ENCODE assay signal across 21 cellular contexts in the genomic region with DNA sequence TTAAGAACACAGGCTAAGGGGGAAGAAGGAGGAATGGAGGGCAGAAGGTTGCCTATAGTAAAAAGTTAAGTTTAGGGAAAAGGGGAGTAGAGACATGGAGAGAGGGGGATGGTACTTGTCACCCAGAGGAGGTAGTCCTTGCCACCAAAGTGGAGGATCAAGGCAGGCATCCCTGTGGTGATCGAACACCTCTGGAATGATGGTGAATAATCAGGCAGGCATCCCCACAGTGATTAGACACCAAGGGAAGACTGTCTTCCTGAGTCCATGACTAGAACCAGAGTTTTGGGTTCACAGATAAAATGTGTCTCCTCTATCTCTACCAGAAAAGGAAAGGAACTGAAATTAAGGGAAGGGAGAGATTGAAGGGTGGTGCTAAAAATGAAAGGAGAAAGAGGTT. TPM values are rescaled to one million over a fixed set of nuclear protein-coding genes. Genes with fewer than 3 reads are reported as not detected.
DNase-seq lines count a peak whose midpoint lies in the region; ATAC-seq, FAIRE-seq and TF ChIP-seq lines count a peak whose summit lies in the region.
"Had no signal": no experiment of that assay in that cellular context is flagged by ENCODE, and none has a peak within 500 bp of the region (broad histone marks: within the 10 kb centered on the region; RNA-seq: fewer than 3 reads in every experiment).

No MANE protein-coding gene starts in this region.

- peak; percentile 33 for DNase-seq in ELR (ENCODE audit: low read depth)
- peak; percentile 9 for DNase-seq in NCI-H226
- DNase-seq in epithelial cell of esophagus (ENCODE audit: low read depth), result peak; percentile 34
- peak; percentile 32 for DNase-seq in urothelium cell line (ENCODE audit: low spot score)
- DNase-seq in nephron progenitor cell, result no peak
- no peak for DNase-seq in NCI-H82 (lab: John Stamatoyannopoulos, UW)
- DNase-seq in stimulated activated CD4-positive, alpha-beta T cell treated with anti-CD3 and anti-CD28 coated beads, Interleukin-2, amount 100 ng/mL, for 24 hours, result no peak
- DNase-seq: GOT3, Karpas-422, NCI-H1417, NCI-H1694 treated with DMSO at 0.1 percent for 48 hours, NCI-H2081 treated with DMSO at 0.1 percent for 48 hours, NCI-H2171 treated with DMSO at 0.1 percent for 48 hours, NCI-H446, NCI-H526 treated with DMSO at 0.1 percent for 48 hours, SJCRH30, T-cell had no signal

- FAIRE-seq in urothelium cell line (lab: Jason Lieb, UNC), result no peak
- FAIRE-seq: D721Med, GM12892 had no signal

- no peaks in the 10 kb centered on the region for H3K36me3 Mint-ChIP-seq in nephron progenitor cell (ENCODE audit: low read depth)

- ATAC-seq in esophagus mucosa, result no peak
- ATAC-seq: Panc1, T-cell had no signal

- no peaks in the 10 kb centered on the region for H3K4me1 Mint-ChIP-seq in nephron progenitor cell
- H3K4me1 Mint-ChIP-seq: T-cell had no signal

- H3K27me3 Mint-ChIP-seq in nephron progenitor cell (ENCODE audit: low read depth, poor library complexity), result peaks cover 4% of the 10 kb centered on the region

- H3K9me3 Mint-ChIP-seq in nephron progenitor cell, result peaks cover 33% of the 10 kb centered on the region

- TF ChIP-seq CTCF in epithelial cell of esophagus (IDR thresholded peaks at IDR 0.05; ENCODE audit: insufficient read depth, low read depth, low read length, missing control alignments) (no peak), nephron progenitor cell (IDR thresholded peaks at IDR 0.05) (no peak)

- H3K4me3 ChIP-seq in epithelial cell of esophagus (ENCODE audit: low read length), result no peak overlapping the region
- H3K4me3 ChIP-seq: SJCRH30 had no signal

- no peak overlapping the region for H3K27ac Mint-ChIP-seq in nephron progenitor cell
- H3K27ac Mint-ChIP-seq: T-cell had no signal

- no peak overlapping the region for H3K4me3 Mint-ChIP-seq in nephron progenitor cell
- H3K4me3 Mint-ChIP-seq: T-cell had no signal

RNA-seq across cellular contexts. Expression of a gene that starts 19.2 kb away (rescaled TPM):
- total RNA-seq in esophagus mucosa, result 307 TPM

Comparison
In these comparisons a context has a peak if more than half of its experiments do, and no peak if none do; other contexts are left out.
1. DNase-seq: peak in ELR (single experiment), NCI-H226 (single experiment), epithelial cell of esophagus (single experiment) and urothelium cell line (single experiment); none in nephron progenitor cell (single experiment), NCI-H82 (single experiment) and stimulated activated CD4-positive, alpha-beta T cell treated with anti-CD3 and anti-CD28 coated beads, Interleukin-2, amount 100 ng/mL, for 24 hours (0 of 2).